10 cellular contexts compared by ENCODE assay signal in genomic region chr2:153533803-153534202, GRCh38. TPM values are rescaled to one million over a fixed set of nuclear protein-coding genes. Genes with fewer than 3 reads are reported as not detected.
DNase-seq lines count a peak whose midpoint lies in the region; ATAC-seq, FAIRE-seq and TF ChIP-seq lines count a peak whose summit lies in the region.
"Not testable (repeated sequence)": the region's sequence is repeated elsewhere in the genome, so short reads cannot be mapped to it uniquely, and the experiment has no call there.
"Had no signal": no experiment of that assay in that cellular context is flagged by ENCODE, and none has a peak within 500 bp of the region (broad histone marks: within the 10 kb centered on the region; RNA-seq: fewer than 3 reads in every experiment).

No MANE protein-coding gene starts in this region.

- not testable (repeated sequence) for H3K4me3 ChIP-seq in GM23338; HUES48 (ENCODE audit: low read depth, low read length); HUES64 (ENCODE audit: low read length); H1 (ENCODE audit: extremely low read depth in 1 of 4, insufficient read depth in 2 of 4, low read depth in 3 of 4, low read length in 4 of 4); iPS-15b (ENCODE audit: low read depth, low read length)

- H4K5ac ChIP-seq in H1 (ENCODE audit: insufficient read length, low read depth, low read length): not testable (repeated sequence)

- not testable (repeated sequence) for DNase-seq in GM23338 (ENCODE audit: low spot score); H1 (ENCODE audit: low read depth in 1 of 2, low spot score in 2 of 2)

- not testable (repeated sequence) for H3K79me2 ChIP-seq in GM23338 (replicated peaks; ENCODE audit: insufficient read depth); H1 (ENCODE audit: control insufficient read depth in 1 of 2, insufficient read depth in 2 of 2, low read length in 2 of 2)

- H3K27ac Mint-ChIP-seq in GM23338: not testable (repeated sequence)

- H3K23me2 ChIP-seq in H1 (ENCODE audit: low read depth, low read length): not testable (repeated sequence)

- not testable (repeated sequence) for H3K4me1 ChIP-seq in GM23338 (ENCODE audit: insufficient read depth); H1 (replicated peaks in 1 of 4; ENCODE audit: control insufficient read depth in 3 of 4, insufficient read depth in 4 of 4, low read length in 3 of 4)
- H3K4me1 ChIP-seq in HUES48 (ENCODE audit: control insufficient read depth, insufficient read depth, low read length) (peaks cover 31% of the 10 kb centered on the region), HUES64 (ENCODE audit: insufficient read depth, low read length) (peaks cover 18% of the 10 kb centered on the region), iPS-15b (ENCODE audit: control insufficient read depth, insufficient read depth, low read length) (peaks cover 18% of the 10 kb centered on the region)

- H4K8ac ChIP-seq in H1 (ENCODE audit: extremely low read depth, insufficient read depth, low read length): not testable (repeated sequence)

- not testable (repeated sequence) for H3K36me3 ChIP-seq in GM23338 (ENCODE audit: insufficient read depth); HUES48 (ENCODE audit: control insufficient read depth, insufficient read depth, low read length); HUES64 (ENCODE audit: insufficient read depth, low read length); H1 (ENCODE audit: control insufficient read depth in 2 of 4, insufficient read depth in 4 of 4, low read length in 3 of 4); iPS-15b (ENCODE audit: control insufficient read depth, insufficient read depth, low read length)

- peaks cover 40% of the 10 kb centered on the region for H3K9me3 Mint-ChIP-seq in GM23338

- not testable (repeated sequence) for TF ChIP-seq EP300 in H1 (IDR thresholded peaks at IDR 0.05; ENCODE audit: borderline replicate concordance in 1 of 2, low read depth in 2 of 2, low read length in 2 of 2)

- not testable (repeated sequence) for H2BK12ac ChIP-seq in H1 (ENCODE audit: low read depth, low read length)

- H3F3A ChIP-seq in GM23338 (replicated peaks; ENCODE audit: low read depth): not testable (repeated sequence)

- not testable (repeated sequence) for H2BK120ac ChIP-seq in H1 (replicated peaks; ENCODE audit: low read depth, low read length)

- not testable (repeated sequence) for H3K9me2 ChIP-seq in GM23338 (ENCODE audit: insufficient read depth)

- CTCF ChIA-PET in H1 (lab: Charles Lee; ENCODE audit: partially characterized antibody): interaction anchor here (1.2 kb wide), 1 partner anchor 15 kb away, joined by 5 read pairs; no protein-coding TSS in a partner anchor

- not testable (repeated sequence) for TF ChIP-seq CTCF in GM23338 (conservative IDR thresholded peaks at IDR 0.05; ENCODE audit: low read depth in 2 of 2); H1 (IDR thresholded peaks at IDR 0.05; ENCODE audit: control extremely low read depth in 1 of 3, insufficient read depth in 1 of 3, low read depth in 1 of 3, low read length in 3 of 3)

- peak overlapping the region; percentile 92 for H3K27ac ChIP-seq in GM23338 (ENCODE audit: low read depth)
- peak overlapping the region; percentile 43 for H3K27ac ChIP-seq in HUES48 (ENCODE audit: low read depth, low read length)
- H3K27ac ChIP-seq in HUES64 (ENCODE audit: low read depth, low read length): peak overlapping the region; percentile 88
- not testable (repeated sequence) for H3K27ac ChIP-seq in H1 (ENCODE audit: low read depth, low read length)

- H3K14ac ChIP-seq in H1 (ENCODE audit: insufficient read length): not testable (repeated sequence)

- peak overlapping the region; percentile 62; the same call in 1 of the 2 replicates for H3K4me2 ChIP-seq in GM23338
- not testable (repeated sequence) for H3K4me2 ChIP-seq in H1 (ENCODE audit: insufficient read depth in 1 of 2, low read depth in 2 of 2, low read length in 2 of 2)

- POLR2A ChIA-PET in H1 (lab: Charles Lee; ENCODE audit: partially characterized antibody): not testable (repeated sequence)

- H2AK5ac ChIP-seq in H1 (ENCODE audit: low read depth, low read length): not testable (repeated sequence)

- H3K4me1 Mint-ChIP-seq in GM23338: peaks cover 35% of the 10 kb centered on the region

- H3K9me3 ChIP-seq in HUES48 (ENCODE audit: control insufficient read depth, insufficient read depth, low read length) (peaks cover 31% of the 10 kb centered on the region), HUES64 (ENCODE audit: insufficient read depth, low read depth, low read length) (peaks cover 24% of the 10 kb centered on the region), H1 (ENCODE audit: insufficient read depth in 2 of 2, low read depth in 1 of 2, low read length in 1 of 2) (peaks cover 8 to 17% of the 10 kb centered on the region in 2 experiments; a peak in 3 of 4 replicates)
- H3K9me3 ChIP-seq in iPS-15b (ENCODE audit: control insufficient read depth, insufficient read depth, low read length): not testable (repeated sequence)

- H3K4me3 Mint-ChIP-seq in GM23338: not testable (repeated sequence)

- H4K20me1 ChIP-seq in GM23338 (replicated peaks; ENCODE audit: insufficient read depth); H1 (replicated peaks in 1 of 2; ENCODE audit: control insufficient read depth in 1 of 2, insufficient read depth in 2 of 2, low read length in 2 of 2): not testable (repeated sequence)

- peaks cover 38% of the 10 kb centered on the region for H3K36me3 Mint-ChIP-seq in GM23338 (ENCODE audit: low read depth)

- H3K79me1 ChIP-seq in H1 (ENCODE audit: low read depth, low read length): not testable (repeated sequence)

- not testable (repeated sequence) for ATAC-seq in GM23338

- peaks cover 14% of the 10 kb centered on the region for H3K27me3 Mint-ChIP-seq in GM23338 (ENCODE audit: insufficient read depth, low read depth, poor library complexity)

- not testable (repeated sequence) for TF ChIP-seq RAD21 in H1 (IDR thresholded peaks at IDR 0.05 in 1 of 2, conservative IDR thresholded peaks at IDR 0.05 in 1 of 2; ENCODE audit: low read depth in 2 of 2, low read length in 2 of 2)

- H3K9ac ChIP-seq in HUES48 (ENCODE audit: low read depth, low read length) (peak overlapping the region; percentile 45; the same call in 1 of the 2 replicates), HUES64 (ENCODE audit: low read depth, low read length) (0 out of 2 replicates have a peak overlapping the region, but pooled peaks have one; percentile 24), iPS-15b (ENCODE audit: low read depth, low read length) (peak overlapping the region; percentile 5)
- H3K9ac ChIP-seq in H1 (replicated peaks in 1 of 4; ENCODE audit: extremely low read depth in 1 of 4, low read depth in 3 of 4, low read length in 3 of 4): not testable (repeated sequence)

- H3K56ac ChIP-seq in H1 (replicated peaks; ENCODE audit: insufficient read length, low read depth, low read length): not testable (repeated sequence)

- not testable (repeated sequence) for H3K4ac ChIP-seq in H1 (replicated peaks; ENCODE audit: insufficient read length, low read depth, low read length)

- not testable (repeated sequence) for H3K23ac ChIP-seq in H1 (ENCODE audit: insufficient read length)

- FAIRE-seq in H1 (lab: Jason Lieb, UNC): not testable (repeated sequence)

- peak overlapping the region; percentile 71; the same call in 1 of the 2 replicates for H2BK5ac ChIP-seq in H1 (ENCODE audit: low read depth, low read length)

- H2BK15ac ChIP-seq in H1 (ENCODE audit: low read length): not testable (repeated sequence)

- not testable (repeated sequence) for H2BK20ac ChIP-seq in H1 (ENCODE audit: low read length)

- H2AFZ ChIP-seq in GM23338; H1 (ENCODE audit: low read length): not testable (repeated sequence)

- H3K27me3 ChIP-seq in GM23338 (ENCODE audit: insufficient read depth); HUES48 (ENCODE audit: control insufficient read depth, insufficient read depth, low read length); HUES64 (ENCODE audit: insufficient read depth, low read length); H1 (replicated peaks in 1 of 4; ENCODE audit: control insufficient read depth in 3 of 4, extremely low read depth in 1 of 4, insufficient read depth in 3 of 4, low read length in 3 of 4); iPS-15b (ENCODE audit: control insufficient read depth, insufficient read depth, low read length): not testable (repeated sequence)

- not testable (repeated sequence) for TF ChIP-seq POLR2A in H1 (IDR thresholded peaks at IDR 0.05; ENCODE audit: control extremely low read depth in 1 of 2, low read depth in 2 of 2, low read length in 2 of 2)

- 93% methylated on average over 4 of the region's 4 CpGs for WGBS in HUES64
- WGBS in H1 (ENCODE audit: extremely low coverage in 1 of 2, insufficient coverage in 1 of 2, insufficient read length in 1 of 2, insufficient replicate concordance in 2 of 2, low coverage in 1 of 2, low lambda C conversion rate in 2 of 2, missing lambda C conversion rate in 1 of 2), 2 experiments: 100% methylated on average over 4 of the region's 4 CpGs; no CpG with 5 or more reads in 1 of the 2 experiments

- not testable (repeated sequence) for H3K18ac ChIP-seq in H1 (ENCODE audit: extremely low read depth, low read length)

- peak overlapping the region; percentile 55 for H4K91ac ChIP-seq in H1 (replicated peaks; ENCODE audit: insufficient read length, low read length)

RNA-seq across cellular contexts. Expression of gene RPRM, which starts 55.2 kb away (rescaled TPM):
- 7.2 and 7.5 TPM in 2 replicates for total RNA-seq in GM23338 (2014; rRNA removed; shearing (Covaris generic))
- polyA plus RNA-seq in GM23338 (2016; fragmentation: Nextera tagmentation; extraction: Ambion mirVana): 5.9 and 7.4 TPM in 2 replicates
- 26.5 TPM for polyA plus RNA-seq in HUES64 (2013, experiment 1 of 2)
- polyA plus RNA-seq in HUES64 (2013, experiment 2 of 2): 21.5 TPM
- 16.2 and 16.3 TPM in 2 replicates for total RNA-seq in H1 (2021; fragmentation: NEBNext Ultra II Directional; extraction: Animal tissue kit (Norgen Biotek cat#: 25700))
- 11.0 and 14.8 TPM in 2 replicates for polyA plus RNA-seq in H1 (2011; rRNA removed)
- polyA plus RNA-seq in H1 (2011; cell fraction: cytosol; rRNA removed): 12.8 TPM
- polyA plus RNA-seq in H1 (2011; cell fraction: nucleus; rRNA removed): 8.6 TPM
- polyA plus RNA-seq in H1 (2012, experiment 1 of 2): 14.1 to 19.4 TPM (median 16.1 TPM) in 4 replicates
- polyA plus RNA-seq in H1 (2012, experiment 2 of 2): 20.7 TPM
- polyA plus RNA-seq in H1 (2013, experiment 1 of 2): 13.2 TPM
- 14.2 TPM for polyA plus RNA-seq in H1 (2013, experiment 2 of 2)
- polyA minus RNA-seq in H1 (2011; rRNA and poly(A)+ RNA removed): 2.3 and 3.0 TPM in 2 replicates
- 4.8 TPM for polyA minus RNA-seq in H1 (2011; cell fraction: cytosol; rRNA and poly(A)+ RNA removed)
- polyA minus RNA-seq in H1 (2011; cell fraction: nucleus; rRNA and poly(A)+ RNA removed): 4.1 TPM
- total RNA-seq: A673; CD4-positive, alpha-beta memory T cell; CD8-positive, alpha-beta memory T cell had no signal
- polyA plus RNA-seq: AG04450; CD14-positive monocyte; CD8-positive, alpha-beta memory T cell had no signal
